15 cellular contexts compared by ENCODE assay signal in genomic region chr6:134840086-134840485, GRCh38.
A peak's percentile ranks its signal among the peaks of the same experiment; 100 is the strongest.
DNase-seq lines count a peak whose midpoint lies in the region; ATAC-seq and TF ChIP-seq lines count a peak whose summit lies in the region.
"Had no signal": no experiment of that assay in that cellular context is flagged by ENCODE, and none has a peak within 500 bp of the region (broad histone marks: within the 10 kb centered on the region; RNA-seq: fewer than 3 reads in every experiment).

No MANE protein-coding gene starts in this region.

- DNase-seq in kidney tubule cell (ENCODE audit: low spot score) (peak; percentile 65), amniotic stem cell (lab: John Stamatoyannopoulos, UW) (no peak), DMS 273 (lab: John Stamatoyannopoulos, UW; ENCODE audit: unreplicated experiment) (no peak), epidermal melanocyte (ENCODE audit: insufficient read length, low spot score) (no peak), left ventricle myocardium superior (no peak)
- DNase-seq: activated CD4-positive, alpha-beta T cell treated with anti-CD3 and anti-CD28 coated beads, Interleukin-2, amount 50 U/mL, for 48 hours; adrenal gland; Calu3; cerebellar nuclear complex; glutamatergic neuron; NK-92 treated with Interleukin-12 subunit alpha and Interleukin-12 subunit beta, amount 100 ng/mL, for 24 hours; stomach had no signal

- no peak for TF ChIP-seq POLR2A in GM18505 (IDR thresholded peaks at IDR 0.05; ENCODE audit: borderline replicate concordance, extremely low read depth, insufficient read depth, insufficient read length)

- ATAC-seq in GM18505 (IDR thresholded peaks at IDR 0.05; ENCODE audit: unreplicated experiment) (peak; percentile 64), GM19468 (IDR thresholded peaks at IDR 0.05; ENCODE audit: extremely low read depth, unreplicated experiment) (peak; percentile 51), HG03097 (IDR thresholded peaks at IDR 0.05; ENCODE audit: low FRiP score, unreplicated experiment) (peak; percentile 89), left ventricle myocardium superior (no peak)

- intact Hi-C loops in left ventricle myocardium superior (cut with micrococcal nuclease): no loop called here
